In the genomic region with DNA sequence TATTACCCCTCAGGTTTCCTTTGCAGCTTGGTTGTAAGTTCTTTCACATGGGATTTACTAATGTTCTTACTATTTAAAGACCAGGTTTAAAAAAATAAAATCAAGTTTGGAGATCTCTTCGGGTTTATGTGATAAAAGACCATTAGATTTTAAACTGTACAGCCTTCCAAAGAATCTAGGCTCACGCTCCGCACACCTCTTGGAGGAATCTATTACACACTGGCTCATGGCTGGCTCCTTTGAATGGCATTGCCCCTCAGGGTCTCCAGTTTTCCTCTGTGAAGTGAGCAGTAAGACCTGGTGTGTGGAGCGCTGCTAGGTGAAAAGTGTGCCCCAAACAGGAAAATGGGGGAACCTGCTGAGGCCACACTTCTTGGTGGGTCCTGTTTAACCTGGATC, we compare ENCODE assay signal across 12 cellular contexts.
DNase-seq lines count a peak whose midpoint lies in the region; ATAC-seq and TF ChIP-seq lines count a peak whose summit lies in the region.
"Had no signal": no experiment of that assay in that cellular context is flagged by ENCODE, and none has a peak within 500 bp of the region (broad histone marks: within the 10 kb centered on the region; RNA-seq: fewer than 3 reads in every experiment).

No MANE protein-coding gene starts in this region.

- peaks cover 17% of the 10 kb centered on the region for H3K4me1 Mint-ChIP-seq in activated naive CD8-positive, alpha-beta T cell treated with anti-CD3 and anti-CD28 coated beads, Interleukin-2, amount 10 ng/mL, durations not matched to agents 7 days and 5 days
- H3K4me1 Mint-ChIP-seq in nephron progenitor cell: peaks cover 26% of the 10 kb centered on the region

- peak overlapping the region; percentile 72 for H3K4me3 Mint-ChIP-seq in activated naive CD8-positive, alpha-beta T cell treated with anti-CD3 and anti-CD28 coated beads, Interleukin-2, amount 10 ng/mL, durations not matched to agents 7 days and 5 days
- no peak overlapping the region for H3K4me3 Mint-ChIP-seq in nephron progenitor cell
- H3K4me3 Mint-ChIP-seq: memory B cell had no signal

- no peak for ATAC-seq in activated naive CD8-positive, alpha-beta T cell treated with anti-CD3 and anti-CD28 coated beads, Interleukin-2, amount 10 ng/mL, durations not matched to agents 7 days and 5 days (ENCODE audit: low read depth)

- peak overlapping the region; percentile 82 for H3K27ac Mint-ChIP-seq in activated naive CD8-positive, alpha-beta T cell treated with anti-CD3 and anti-CD28 coated beads, Interleukin-2, amount 10 ng/mL, durations not matched to agents 7 days and 5 days
- H3K27ac Mint-ChIP-seq in nephron progenitor cell: peak overlapping the region; percentile 79
- H3K27ac Mint-ChIP-seq: memory B cell had no signal

- no peak for TF ChIP-seq POLR2A in lower leg skin (IDR thresholded peaks at IDR 0.05)

- H3K9me3 Mint-ChIP-seq in activated naive CD8-positive, alpha-beta T cell treated with anti-CD3 and anti-CD28 coated beads, Interleukin-2, amount 10 ng/mL, durations not matched to agents 7 days and 5 days: peaks cover 2% of the 10 kb centered on the region
- H3K9me3 Mint-ChIP-seq in nephron progenitor cell: peaks cover 8% of the 10 kb centered on the region
- H3K9me3 Mint-ChIP-seq: memory B cell had no signal

- no peak overlapping the region for H3K4me3 ChIP-seq in lower leg skin (ENCODE audit: low read depth, poor library complexity, severe bottlenecking)

- H3K36me3 Mint-ChIP-seq in activated naive CD8-positive, alpha-beta T cell treated with anti-CD3 and anti-CD28 coated beads, Interleukin-2, amount 10 ng/mL, durations not matched to agents 7 days and 5 days: peaks cover 19% of the 10 kb centered on the region
- peaks cover 35% of the 10 kb centered on the region for H3K36me3 Mint-ChIP-seq in nephron progenitor cell (ENCODE audit: low read depth)

- WGBS in lower leg skin, 2 donors: 74 to 79% methylated on average over 4 of the region's 4 CpGs

- intact Hi-C loops in lower leg skin (cut with DNase I; ENCODE audit: low total_unique reads): no loop called here

- POLR2A ChIA-PET in activated naive CD8-positive, alpha-beta T cell treated with anti-CD3 and anti-CD28 coated beads, Interleukin-2, amount 10 ng/mL, durations not matched to agents 7 days and 5 days (lab: Charles Lee): interaction anchor here (0.7 to 1.1 kb wide), 2 partner anchors 143 to 958 kb away, joined by 3 to 4 read pairs; no protein-coding TSS in a partner anchor

- no peak for TF ChIP-seq CTCF in nephron progenitor cell (IDR thresholded peaks at IDR 0.05)
- TF ChIP-seq CTCF in lower leg skin (IDR thresholded peaks at IDR 0.05): no peak

- no peaks in the 10 kb centered on the region for H3K27me3 Mint-ChIP-seq in activated naive CD8-positive, alpha-beta T cell treated with anti-CD3 and anti-CD28 coated beads, Interleukin-2, amount 10 ng/mL, durations not matched to agents 7 days and 5 days
- no peaks in the 10 kb centered on the region for H3K27me3 Mint-ChIP-seq in nephron progenitor cell (ENCODE audit: low read depth, poor library complexity)
- H3K27me3 Mint-ChIP-seq: memory B cell had no signal

- DNase-seq in NCI-H2227 (lab: John Stamatoyannopoulos, UW; ENCODE audit: unreplicated experiment) (peak; percentile 6), NCI-H2227 treated with DMSO at 0.1 percent for 48 hours (lab: John Stamatoyannopoulos, UW) (no peak), NCI-H146 treated with DMSO at 0.1 percent for 48 hours (lab: John Stamatoyannopoulos, UW; ENCODE audit: unreplicated experiment) (peak; percentile 86), nephron progenitor cell (no peak), DMS 273 (lab: John Stamatoyannopoulos, UW; ENCODE audit: unreplicated experiment) (no peak), SKM-1 treated with dmso at 0.1 percent for 144 hours (lab: John Stamatoyannopoulos, UW; ENCODE audit: unreplicated experiment) (no peak), lower leg skin (ENCODE audit: low spot score in 2 of 2) (no peak)
- no peak for DNase-seq in activated naive CD8-positive, alpha-beta T cell treated with anti-CD3 and anti-CD28 coated beads, Interleukin-2, amount 10 ng/mL, durations not matched to agents 7 days and 5 days
- DNase-seq: 8988T; cortex of kidney; stimulated activated CD4-positive, alpha-beta T cell treated with anti-CD3 and anti-CD28 coated beads, Interleukin-15, amount 100 ng/mL, for 24 hours had no signal

Comparison
In these comparisons a context has a peak if more than half of its experiments do, and no peak if none do; other contexts are left out.
1. DNase-seq: peak in NCI-H2227 (single experiment) and NCI-H146 treated with DMSO at 0.1 percent for 48 hours (single experiment); none in NCI-H2227 treated with DMSO at 0.1 percent for 48 hours (single experiment), activated naive CD8-positive, alpha-beta T cell treated with anti-CD3 and anti-CD28 coated beads, Interleukin-2, amount 10 ng/mL, durations not matched to agents 7 days and 5 days (single experiment), nephron progenitor cell (single experiment), DMS 273 (single experiment), SKM-1 treated with dmso at 0.1 percent for 144 hours (single experiment) and lower leg skin (0 of 2).